ENCODE assay signal across 9 cellular contexts in genomic region chr16:13337482-13337881, GRCh38.
"Had no signal": no experiment of that assay in that cellular context is flagged by ENCODE, and none has a peak within 500 bp of the region (broad histone marks: within the 10 kb centered on the region; RNA-seq: fewer than 3 reads in every experiment).

No MANE protein-coding gene starts in this region.

- H3K27ac Mint-ChIP-seq: HFFc6 had no signal

- H3K4me1 ChIP-seq: HAP-1 had no signal

- H3K4me3 ChIP-seq: HAP-1, K562 had no signal

- H3K27ac ChIP-seq: HL-60 had no signal

- H3K36me3 ChIP-seq: HAP-1 had no signal

- DNase-seq: GOT3, H7, HFFc6, IMR-90, KG1 had no signal

- ATAC-seq: HCT116, K562 had no signal

- H3K4me3 Mint-ChIP-seq: HFFc6 had no signal

- FAIRE-seq: K562 had no signal

- H3K9me3 ChIP-seq: HAP-1 had no signal
